Comparison of ENCODE assay signal across 19 cellular contexts in the genomic region with DNA sequence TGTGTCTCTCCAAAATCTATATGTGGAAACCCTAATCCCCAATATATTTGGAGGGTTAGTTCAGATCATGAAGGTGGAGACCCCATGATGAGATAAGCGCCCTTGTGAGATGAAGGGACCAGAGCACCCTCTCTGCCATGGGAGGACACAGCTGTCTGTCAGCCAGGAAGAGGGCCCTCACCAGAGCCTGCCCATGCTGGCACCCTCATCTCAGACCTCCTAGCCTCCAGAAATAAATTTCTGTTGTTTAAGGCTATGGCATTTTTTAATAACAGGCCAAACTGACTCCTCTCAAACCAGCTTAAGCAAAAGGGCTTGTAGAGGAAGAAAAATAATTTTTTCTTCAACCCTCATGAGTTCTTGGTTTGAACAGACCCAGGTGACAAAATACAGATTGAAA.
DNase-seq lines count a peak whose midpoint lies in the region; ATAC-seq, FAIRE-seq and TF ChIP-seq lines count a peak whose summit lies in the region.
"Had no signal": no experiment of that assay in that cellular context is flagged by ENCODE, and none has a peak within 500 bp of the region (broad histone marks: within the 10 kb centered on the region; RNA-seq: fewer than 3 reads in every experiment).

No MANE protein-coding gene starts in this region.

- H3K9me3 ChIP-seq in GM23248 (ENCODE audit: low read depth), result no peaks in the 10 kb centered on the region
- no peaks in the 10 kb centered on the region for H3K9me3 ChIP-seq in HUES48 (ENCODE audit: control insufficient read depth, insufficient read depth, low read length)
- H3K9me3 ChIP-seq in astrocyte (ENCODE audit: insufficient read depth, low read depth, low read length), result no peaks in the 10 kb centered on the region
- H3K9me3 ChIP-seq in keratinocyte (ENCODE audit: control insufficient read depth, low read depth, low read length), result no peaks in the 10 kb centered on the region
- H3K9me3 ChIP-seq: BLaER1, HAP-1 had no signal

- in situ Hi-C loops in GM23248 (cut with MboI), result loop anchor here (25.0 kb wide), 2 partner anchors 273 to 623 kb away; no protein-coding TSS in a partner anchor

- H3K27ac ChIP-seq in GM23248 (no peak overlapping the region), HUES48 (ENCODE audit: low read depth, low read length) (no peak overlapping the region), astrocyte (ENCODE audit: low read depth, low read length) (no peak overlapping the region), keratinocyte (ENCODE audit: control insufficient read depth, insufficient read depth, low read length) (no peak overlapping the region)
- H3K27ac ChIP-seq: BLaER1, HL-60 had no signal

- WGBS in GM23248 (ENCODE audit: low coverage in 1 of 2, low lambda C conversion rate in 2 of 2, missing lambda C conversion rate in 2 of 2), 2 experiments, result 94 to 100% methylated on average over 1 of the region's 1 CpG

- H3K9me1 ChIP-seq in keratinocyte (ENCODE audit: control insufficient read depth, extremely low read depth, insufficient read depth, low read length), result no peaks in the 10 kb centered on the region

- H3K9ac ChIP-seq in GM23248, result no peak overlapping the region
- no peak overlapping the region for H3K9ac ChIP-seq in HUES48 (ENCODE audit: low read depth, low read length)
- H3K9ac ChIP-seq in astrocyte (ENCODE audit: low read length), result no peak overlapping the region
- no peak overlapping the region for H3K9ac ChIP-seq in keratinocyte (ENCODE audit: control insufficient read depth, extremely low read depth, insufficient read depth, low read length)
- H3K9ac ChIP-seq: BLaER1 had no signal

- H3K4me1 ChIP-seq in GM23248 (ENCODE audit: insufficient read depth), result peaks cover 16% of the 10 kb centered on the region; the same call in 1 of the 2 replicates
- peaks cover 32% of the 10 kb centered on the region for H3K4me1 ChIP-seq in HUES48 (ENCODE audit: control insufficient read depth, insufficient read depth, low read length)
- no peaks in the 10 kb centered on the region for H3K4me1 ChIP-seq in astrocyte (ENCODE audit: insufficient read depth, low read length)
- peaks cover 14% of the 10 kb centered on the region for H3K4me1 ChIP-seq in keratinocyte (ENCODE audit: control insufficient read depth, extremely low read depth, insufficient read depth, low read length)
- H3K4me1 ChIP-seq: BLaER1 had no signal

- peaks cover 10% of the 10 kb centered on the region for H3F3A ChIP-seq in GM23248 (ENCODE audit: insufficient read depth)

- no peaks in the 10 kb centered on the region for H3K9me2 ChIP-seq in GM23248 (ENCODE audit: insufficient read depth)

- no peak for ATAC-seq in stimulated activated memory B cell treated with anti-CD40 and anti-IgM and Interleukin-4, amounts not matched to agents 10 μg/mL and 1 μg/mL and 100 μg/mL, for 72 hours
- ATAC-seq in GM21619 (IDR thresholded peaks at IDR 0.05; ENCODE audit: unreplicated experiment) (no peak), GM18873 (IDR thresholded peaks at IDR 0.05; ENCODE audit: low FRiP score, unreplicated experiment) (no peak)
- ATAC-seq: CD8-positive, alpha-beta T cell; HepG2 had no signal

- H3K4me3 Mint-ChIP-seq in astrocyte (ENCODE audit: unreplicated experiment), result no peak overlapping the region
- H3K4me3 Mint-ChIP-seq in stimulated activated memory B cell treated with anti-CD40 and anti-IgM and Interleukin-4, amounts not matched to agents 10 μg/mL and 1 μg/mL and 100 μg/mL, for 72 hours, result no peak overlapping the region
- H3K4me3 Mint-ChIP-seq: CD14-positive monocyte; CD8-positive, alpha-beta T cell had no signal

- H4K20me1 ChIP-seq in GM23248 (ENCODE audit: insufficient read depth) (no peaks in the 10 kb centered on the region), astrocyte (ENCODE audit: insufficient read depth, low read length) (no peaks in the 10 kb centered on the region), keratinocyte (ENCODE audit: control insufficient read depth, extremely low read depth, insufficient read depth, low read length) (no peaks in the 10 kb centered on the region)
- H4K20me1 ChIP-seq: BLaER1 had no signal

- no peak overlapping the region for H3K4me3 ChIP-seq in GM23248
- H3K4me3 ChIP-seq in HUES48 (ENCODE audit: low read depth, low read length), result peak overlapping the region; percentile 19
- H3K4me3 ChIP-seq in astrocyte (ENCODE audit: insufficient read depth, low read depth, low read length), result no peak overlapping the region
- no peak overlapping the region for H3K4me3 ChIP-seq in keratinocyte (ENCODE audit: control insufficient read depth in 2 of 3, extremely low read depth in 1 of 3, insufficient read depth in 2 of 3, low read depth in 1 of 3, low read length in 3 of 3)
- H3K4me3 ChIP-seq: BLaER1 had no signal

- dilution Hi-C loops in keratinocyte (cut with MboI; ENCODE audit: extremely low pct_ligation_motif_present, low sequenced_read_pairs), result loop anchor here (25.0 kb wide), 1 partner anchor 148 kb away; no protein-coding TSS in a partner anchor

- H2AFZ ChIP-seq in GM23248 (peak overlapping the region; percentile 69; the same call in 1 of the 2 replicates), astrocyte (ENCODE audit: low read depth, low read length) (peak overlapping the region; percentile 53), keratinocyte (ENCODE audit: control insufficient read depth, low read length) (no peak overlapping the region)

- H3K4me2 ChIP-seq in GM23248 (ENCODE audit: unreplicated experiment) (no peak overlapping the region), astrocyte (ENCODE audit: low read length) (peak overlapping the region; percentile 61), keratinocyte (ENCODE audit: control insufficient read depth, extremely low read depth, insufficient read depth, low read depth, low read length) (no peak overlapping the region)
- H3K4me2 ChIP-seq: BLaER1 had no signal

- H3K36me3 ChIP-seq in GM23248 (ENCODE audit: low read depth), result no peaks in the 10 kb centered on the region
- no peaks in the 10 kb centered on the region for H3K36me3 ChIP-seq in HUES48 (ENCODE audit: control insufficient read depth, insufficient read depth, low read length)
- no peaks in the 10 kb centered on the region for H3K36me3 ChIP-seq in astrocyte (ENCODE audit: insufficient read depth, low read length)
- no peaks in the 10 kb centered on the region for H3K36me3 ChIP-seq in keratinocyte (ENCODE audit: control insufficient read depth in 2 of 2, extremely low read depth in 1 of 2, insufficient read depth in 2 of 2, low read length in 2 of 2)
- H3K36me3 ChIP-seq: BLaER1, HAP-1 had no signal

- FAIRE-seq in astrocyte (lab: Jason Lieb, UNC) (no peak), keratinocyte (lab: Jason Lieb, UNC) (peak; percentile 52)
- FAIRE-seq: HepG2 had no signal

- no peaks in the 10 kb centered on the region for H3K9me3 Mint-ChIP-seq in astrocyte (ENCODE audit: unreplicated experiment)
- no peaks in the 10 kb centered on the region for H3K9me3 Mint-ChIP-seq in stimulated activated memory B cell treated with anti-CD40 and anti-IgM and Interleukin-4, amounts not matched to agents 10 μg/mL and 1 μg/mL and 100 μg/mL, for 72 hours
- H3K9me3 Mint-ChIP-seq: CD14-positive monocyte; CD8-positive, alpha-beta T cell had no signal

- H3K79me2 ChIP-seq in GM23248 (ENCODE audit: insufficient read depth) (no peaks in the 10 kb centered on the region), astrocyte (ENCODE audit: insufficient read depth, low read length) (no peaks in the 10 kb centered on the region), keratinocyte (ENCODE audit: control insufficient read depth, insufficient read depth, low read length) (no peaks in the 10 kb centered on the region)

- DNase-seq in GM23248 (no peak), astrocyte (ENCODE audit: low read depth) (no peak), keratinocyte (ENCODE audit: low read depth, low spot score) (no peak), H4 (ENCODE audit: low spot score) (no peak)
- DNase-seq: 8988T; Calu3; CD8-positive, alpha-beta T cell; DMS79 treated with DMSO at 0.1 percent for 48 hours; GF-D8; KG1 had no signal

- no peak for TF ChIP-seq CTCF in astrocyte (IDR thresholded peaks at IDR 0.05; ENCODE audit: insufficient read depth, low read depth, low read length)
- TF ChIP-seq CTCF in keratinocyte (optimal IDR thresholded peaks at IDR 0.05 in 1 of 3, IDR thresholded peaks at IDR 0.05 in 1 of 3, conservative IDR thresholded peaks at IDR 0.05 in 1 of 3; ENCODE audit: extremely low read depth in 1 of 3, insufficient read depth in 2 of 3, low read length in 3 of 3), result no peak

- peaks cover 22% of the 10 kb centered on the region for H3K4me1 Mint-ChIP-seq in astrocyte (ENCODE audit: low read depth, unreplicated experiment)
- H3K4me1 Mint-ChIP-seq in stimulated activated memory B cell treated with anti-CD40 and anti-IgM and Interleukin-4, amounts not matched to agents 10 μg/mL and 1 μg/mL and 100 μg/mL, for 72 hours, result no peaks in the 10 kb centered on the region
- H3K4me1 Mint-ChIP-seq: CD14-positive monocyte had no signal

- H3K27ac Mint-ChIP-seq in astrocyte (ENCODE audit: unreplicated experiment), result no peak overlapping the region
- no peak overlapping the region for H3K27ac Mint-ChIP-seq in stimulated activated memory B cell treated with anti-CD40 and anti-IgM and Interleukin-4, amounts not matched to agents 10 μg/mL and 1 μg/mL and 100 μg/mL, for 72 hours
- H3K27ac Mint-ChIP-seq: CD14-positive monocyte; CD8-positive, alpha-beta T cell had no signal

- H3K27me3 ChIP-seq in GM23248 (replicated peaks; ENCODE audit: insufficient read depth) (no peaks in the 10 kb centered on the region), HUES48 (ENCODE audit: control insufficient read depth, insufficient read depth, low read length) (no peaks in the 10 kb centered on the region), astrocyte (ENCODE audit: insufficient read depth, low read length) (no peaks in the 10 kb centered on the region), keratinocyte (ENCODE audit: control insufficient read depth, extremely low read depth, insufficient read depth, low read length) (no peaks in the 10 kb centered on the region)
- H3K27me3 ChIP-seq: BLaER1 had no signal

- H3K36me3 Mint-ChIP-seq in astrocyte (ENCODE audit: low read depth, unreplicated experiment), result no peaks in the 10 kb centered on the region
- no peaks in the 10 kb centered on the region for H3K36me3 Mint-ChIP-seq in stimulated activated memory B cell treated with anti-CD40 and anti-IgM and Interleukin-4, amounts not matched to agents 10 μg/mL and 1 μg/mL and 100 μg/mL, for 72 hours
- H3K36me3 Mint-ChIP-seq: CD14-positive monocyte; CD8-positive, alpha-beta T cell had no signal

- H3K27me3 Mint-ChIP-seq in astrocyte (ENCODE audit: low read depth, unreplicated experiment), result no peaks in the 10 kb centered on the region
- no peaks in the 10 kb centered on the region for H3K27me3 Mint-ChIP-seq in stimulated activated memory B cell treated with anti-CD40 and anti-IgM and Interleukin-4, amounts not matched to agents 10 μg/mL and 1 μg/mL and 100 μg/mL, for 72 hours
